Comparison of ENCODE assay signal across 2 cellular contexts in genomic region chr13:30274083-30274482, GRCh38.
TF ChIP-seq lines count a peak whose summit lies in the region.

No MANE protein-coding gene starts in this region.

TF ChIP-seq in liver, 16 proteins besides CTCF, POLR2A, EP300 and RAD21 (continued from another document):
- TF ChIP-seq HNF4A (conservative IDR thresholded peaks at IDR 0.05) (peak; percentile 30 to 53), NR2F2 (IDR thresholded peaks at IDR 0.05) (no peak), JUND (IDR thresholded peaks at IDR 0.05) (no peak), TAF1 (conservative IDR thresholded peaks at IDR 0.05) (no peak), SP1 (IDR thresholded peaks at IDR 0.05) (no peak), FOXA2 (IDR thresholded peaks at IDR 0.05) (no peak), ATF3 (IDR thresholded peaks at IDR 0.05) (no peak), HNF4G (IDR thresholded peaks at IDR 0.05) (no peak), MAX (IDR thresholded peaks at IDR 0.05) (no peak)
- TF ChIP-seq, protein P1, sequence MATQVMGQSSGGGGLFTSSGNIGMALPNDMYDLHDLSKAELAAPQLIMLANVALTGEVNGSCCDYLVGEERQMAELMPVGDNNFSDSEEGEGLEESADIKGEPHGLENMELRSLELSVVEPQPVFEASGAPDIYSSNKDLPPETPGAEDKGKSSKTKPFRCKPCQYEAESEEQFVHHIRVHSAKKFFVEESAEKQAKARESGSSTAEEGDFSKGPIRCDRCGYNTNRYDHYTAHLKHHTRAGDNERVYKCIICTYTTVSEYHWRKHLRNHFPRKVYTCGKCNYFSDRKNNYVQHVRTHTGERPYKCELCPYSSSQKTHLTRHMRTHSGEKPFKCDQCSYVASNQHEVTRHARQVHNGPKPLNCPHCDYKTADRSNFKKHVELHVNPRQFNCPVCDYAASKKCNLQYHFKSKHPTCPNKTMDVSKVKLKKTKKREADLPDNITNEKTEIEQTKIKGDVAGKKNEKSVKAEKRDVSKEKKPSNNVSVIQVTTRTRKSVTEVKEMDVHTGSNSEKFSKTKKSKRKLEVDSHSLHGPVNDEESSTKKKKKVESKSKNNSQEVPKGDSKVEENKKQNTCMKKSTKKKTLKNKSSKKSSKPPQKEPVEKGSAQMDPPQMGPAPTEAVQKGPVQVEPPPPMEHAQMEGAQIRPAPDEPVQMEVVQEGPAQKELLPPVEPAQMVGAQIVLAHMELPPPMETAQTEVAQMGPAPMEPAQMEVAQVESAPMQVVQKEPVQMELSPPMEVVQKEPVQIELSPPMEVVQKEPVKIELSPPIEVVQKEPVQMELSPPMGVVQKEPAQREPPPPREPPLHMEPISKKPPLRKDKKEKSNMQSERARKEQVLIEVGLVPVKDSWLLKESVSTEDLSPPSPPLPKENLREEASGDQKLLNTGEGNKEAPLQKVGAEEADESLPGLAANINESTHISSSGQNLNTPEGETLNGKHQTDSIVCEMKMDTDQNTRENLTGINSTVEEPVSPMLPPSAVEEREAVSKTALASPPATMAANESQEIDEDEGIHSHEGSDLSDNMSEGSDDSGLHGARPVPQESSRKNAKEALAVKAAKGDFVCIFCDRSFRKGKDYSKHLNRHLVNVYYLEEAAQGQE (IDR thresholded peaks at IDR 0.05): no peak
- TF ChIP-seq, protein P2, sequence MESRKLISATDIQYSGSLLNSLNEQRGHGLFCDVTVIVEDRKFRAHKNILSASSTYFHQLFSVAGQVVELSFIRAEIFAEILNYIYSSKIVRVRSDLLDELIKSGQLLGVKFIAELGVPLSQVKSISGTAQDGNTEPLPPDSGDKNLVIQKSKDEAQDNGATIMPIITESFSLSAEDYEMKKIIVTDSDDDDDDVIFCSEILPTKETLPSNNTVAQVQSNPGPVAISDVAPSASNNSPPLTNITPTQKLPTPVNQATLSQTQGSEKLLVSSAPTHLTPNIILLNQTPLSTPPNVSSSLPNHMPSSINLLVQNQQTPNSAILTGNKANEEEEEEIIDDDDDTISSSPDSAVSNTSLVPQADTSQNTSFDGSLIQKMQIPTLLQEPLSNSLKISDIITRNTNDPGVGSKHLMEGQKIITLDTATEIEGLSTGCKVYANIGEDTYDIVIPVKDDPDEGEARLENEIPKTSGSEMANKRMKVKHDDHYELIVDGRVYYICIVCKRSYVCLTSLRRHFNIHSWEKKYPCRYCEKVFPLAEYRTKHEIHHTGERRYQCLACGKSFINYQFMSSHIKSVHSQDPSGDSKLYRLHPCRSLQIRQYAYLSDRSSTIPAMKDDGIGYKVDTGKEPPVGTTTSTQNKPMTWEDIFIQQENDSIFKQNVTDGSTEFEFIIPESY (IDR thresholded peaks at IDR 0.05): no peak
TF ChIP-seq in liver: peak in this region for 2.

TF ChIP-seq in HepG2, 621 proteins besides CTCF, POLR2A, EP300 and RAD21 (continued from another document):
- TF ChIP-seq TAF1 (CRISPR knock-in tag; IDR thresholded peaks at IDR 0.05) (no peak), FOXK2 (IDR thresholded peaks at IDR 0.05) (no peak), ELF3 (CRISPR knock-in tag; IDR thresholded peaks at IDR 0.05) (no peak), PBX2 (CRISPR knock-in tag; IDR thresholded peaks at IDR 0.05) (no peak), HNRNPL (IDR thresholded peaks at IDR 0.05; ENCODE audit: low read depth, low read length) (no peak), THAP11 (CRISPR knock-in tag; IDR thresholded peaks at IDR 0.05) (no peak)
- TF ChIP-seq, protein P3, sequence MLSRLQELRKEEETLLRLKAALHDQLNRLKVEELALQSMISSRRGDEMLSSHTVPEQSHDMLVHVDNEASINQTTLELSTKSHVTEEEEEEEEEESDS (CRISPR knock-in tag; IDR thresholded peaks at IDR 0.05; ENCODE audit: borderline replicate concordance): no peak
